Comparison of ENCODE assay signal across 26 cellular contexts in the genomic region with DNA sequence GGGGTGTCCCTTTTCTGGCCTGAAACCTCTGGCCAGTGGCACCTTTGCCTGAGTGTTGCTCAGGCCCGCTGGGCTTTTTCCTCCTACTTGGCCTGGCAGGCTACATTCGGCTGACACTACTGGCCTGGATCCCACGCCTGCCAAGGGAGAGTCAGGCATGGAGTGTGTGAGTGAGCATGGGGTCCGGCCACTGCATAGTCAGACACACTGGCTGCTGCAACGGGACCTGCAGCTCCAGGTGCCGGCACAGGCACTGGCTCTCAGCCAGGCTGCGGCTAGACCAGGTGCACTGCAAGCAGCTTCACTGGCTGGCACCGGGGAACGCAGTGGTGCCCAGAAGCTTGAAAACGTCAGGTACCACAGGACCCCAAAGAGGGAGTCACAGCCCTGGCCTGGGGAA.
DNase-seq lines count a peak whose midpoint lies in the region; ATAC-seq and TF ChIP-seq lines count a peak whose summit lies in the region.
"Had no signal": no experiment of that assay in that cellular context is flagged by ENCODE, and none has a peak within 500 bp of the region (broad histone marks: within the 10 kb centered on the region; RNA-seq: fewer than 3 reads in every experiment).

No MANE protein-coding gene starts in this region.

- no peak overlapping the region for H3T11ph ChIP-seq in H9 (ENCODE audit: low read length)

- no peak overlapping the region for H3K27ac ChIP-seq in right atrium auricular region
- no peak overlapping the region for H3K27ac ChIP-seq in heart left ventricle
- H3K27ac ChIP-seq in upper lobe of right lung: no peak overlapping the region
- H3K27ac ChIP-seq in H9 (ENCODE audit: insufficient read length, low read depth, low read length): no peak overlapping the region
- H3K27ac ChIP-seq: GM23248, SJSA1, thoracic aorta had no signal

- H3K4me1 ChIP-seq in right atrium auricular region (peaks cover 0 to 6% of the 10 kb centered on the region in 2 donors), heart left ventricle (peaks cover 0 to 17% (median 0%) of the 10 kb centered on the region in 12 donors), upper lobe of right lung (no peaks in the 10 kb centered on the region), H9 (ENCODE audit: insufficient read depth, low read length) (no peaks in the 10 kb centered on the region)
- H3K4me1 ChIP-seq: SJSA1 had no signal

- H3K9me3 Mint-ChIP-seq in naive B cell: peaks cover 0 to 3% (median 0%) of the 10 kb centered on the region in 7 donors
- no peaks in the 10 kb centered on the region for H3K9me3 Mint-ChIP-seq in H9
- H3K9me3 Mint-ChIP-seq: activated CD4-positive, alpha-beta memory T cell treated with anti-CD3 and anti-CD28 coated beads, Interleukin-2, amount 10 ng/mL, durations not matched to agents 7 days and 5 days; activated naive CD8-positive, alpha-beta T cell treated with anti-CD3 and anti-CD28 coated beads, Interleukin-2, amount 10 ng/mL, durations not matched to agents 7 days and 5 days; T-cell had no signal

- H2BK20ac ChIP-seq in H9 (ENCODE audit: low read depth, low read length, poor library complexity, severe bottlenecking): no peak overlapping the region

- H3K18ac ChIP-seq in H9 (ENCODE audit: insufficient read length, low read depth, low read length): no peak overlapping the region

- no peak overlapping the region for H2AFZ ChIP-seq in H9 (ENCODE audit: low read length)
- H2AFZ ChIP-seq: GM23248 had no signal

- H4K5ac ChIP-seq in H9 (ENCODE audit: insufficient read length, low read depth, low read length): no peak overlapping the region

- no peak overlapping the region for H3K4ac ChIP-seq in H9 (ENCODE audit: low read depth, low read length)

- H3K36me3 Mint-ChIP-seq in naive B cell (peaks cover 0 to 9% of the 10 kb centered on the region in 2 donors), H9 (ENCODE audit: insufficient read depth in 1 of 3, low read depth in 3 of 3) (no peaks in the 10 kb centered on the region)
- H3K36me3 Mint-ChIP-seq: activated naive CD8-positive, alpha-beta T cell treated with anti-CD3 and anti-CD28 coated beads, Interleukin-2, amount 10 ng/mL, durations not matched to agents 7 days and 5 days; T-cell had no signal

- no peak overlapping the region for H3K23ac ChIP-seq in H9 (ENCODE audit: insufficient read length, low read depth, low read length)

- H3K9ac ChIP-seq in H9 (ENCODE audit: extremely low read depth, insufficient read length, low read length): no peak overlapping the region
- H3K9ac ChIP-seq: GM23248 had no signal

- no peak for TF ChIP-seq POLR2A in heart left ventricle (IDR thresholded peaks at IDR 0.05)

- H3K27me3 ChIP-seq in right atrium auricular region (no peaks in the 10 kb centered on the region), heart left ventricle (no peaks in the 10 kb centered on the region), upper lobe of right lung (no peaks in the 10 kb centered on the region), H9 (ENCODE audit: insufficient read depth, low read length) (no peaks in the 10 kb centered on the region; the same call in 1 of the 2 replicates)
- H3K27me3 ChIP-seq: SJSA1 had no signal

- H2AK5ac ChIP-seq in H9 (ENCODE audit: insufficient read length, low read length): no peak overlapping the region

- no peak overlapping the region for H4K8ac ChIP-seq in H9 (replicated peaks; ENCODE audit: insufficient read length, low read depth, low read length)

- H2BK5ac ChIP-seq in H9 (ENCODE audit: insufficient read length, low read length): no peak overlapping the region

- H2BK12ac ChIP-seq in H9 (ENCODE audit: insufficient read length, low read depth, low read length): no peak overlapping the region

- no peaks in the 10 kb centered on the region for H3K36me3 ChIP-seq in right atrium auricular region
- H3K36me3 ChIP-seq in heart left ventricle: no peaks in the 10 kb centered on the region
- no peaks in the 10 kb centered on the region for H3K36me3 ChIP-seq in upper lobe of right lung
- H3K36me3 ChIP-seq: SJSA1, thoracic aorta had no signal

- no peak overlapping the region for H4K91ac ChIP-seq in H9 (ENCODE audit: insufficient read length, low read depth, low read length)

- H3K4me3 ChIP-seq in right atrium auricular region: no peak overlapping the region
- no peak overlapping the region for H3K4me3 ChIP-seq in heart left ventricle
- no peak overlapping the region for H3K4me3 ChIP-seq in upper lobe of right lung
- H3K4me3 ChIP-seq: GM23248, SJSA1, thoracic aorta had no signal

- H3K14ac ChIP-seq in H9 (ENCODE audit: insufficient read depth, low read length): no peak overlapping the region

- intact Hi-C loops in Right ventricle myocardium superior (cut with DNase I) (no loop called here), heart left ventricle (cut with DNase I) (loop anchor here in 2 of 10 donors (5.0 to 10.0 kb wide), 2 partner anchors 45 to 57 kb away; no protein-coding TSS in a partner anchor), upper lobe of right lung (cut with DNase I) (no loop called here)

- ATAC-seq in Right ventricle myocardium superior (ENCODE audit: poor library complexity) (peak; percentile 74), heart left ventricle (peak; percentile 73 to 93 (median 84)), naive B cell (ENCODE audit: low read depth in 2 of 2) (no peak), upper lobe of right lung (peak; percentile 42), HG03520 (IDR thresholded peaks at IDR 0.05; ENCODE audit: unreplicated experiment) (no peak)
- ATAC-seq: activated CD4-positive, CD25-positive, alpha-beta regulatory T cell treated with anti-CD3 and anti-CD28 coated beads, Interleukin-2, amount 50 U/mL, for 24 hours; left colon; T-cell had no signal

- H3K23me2 ChIP-seq in H9 (ENCODE audit: insufficient read length, low read depth, low read length, poor library complexity, severe bottlenecking): no peaks in the 10 kb centered on the region

- H3K9me3 ChIP-seq in right atrium auricular region (no peaks in the 10 kb centered on the region), heart left ventricle (no peaks in the 10 kb centered on the region), upper lobe of right lung (no peaks in the 10 kb centered on the region), H9 (ENCODE audit: control insufficient read depth, low read depth, low read length) (no peaks in the 10 kb centered on the region)
- H3K9me3 ChIP-seq: SJSA1, thoracic aorta had no signal

- H3K27me3 Mint-ChIP-seq in naive B cell (no peaks in the 10 kb centered on the region), H9 (ENCODE audit: low read depth) (no peaks in the 10 kb centered on the region)
- H3K27me3 Mint-ChIP-seq: activated CD4-positive, alpha-beta memory T cell treated with anti-CD3 and anti-CD28 coated beads, Interleukin-2, amount 10 ng/mL, durations not matched to agents 7 days and 5 days; activated naive CD8-positive, alpha-beta T cell treated with anti-CD3 and anti-CD28 coated beads, Interleukin-2, amount 10 ng/mL, durations not matched to agents 7 days and 5 days; T-cell had no signal

- DNase-seq in Right ventricle myocardium superior: peak; percentile 49
- no peak for DNase-seq in right atrium auricular region (ENCODE audit: low spot score)
- DNase-seq in heart left ventricle: peak; percentile 32 to 61 (median 49)
- DNase-seq in naive B cell: no peak
- DNase-seq in upper lobe of right lung: no peak
- no peak for DNase-seq in H9
- DNase-seq in NCI-H1436 treated with DMSO at 0.1 percent for 48 hours (lab: John Stamatoyannopoulos, UW): no peak
- DNase-seq: activated CD4-positive, alpha-beta memory T cell treated with anti-CD3 and anti-CD28 coated beads, Interleukin-2, amount 10 ng/mL, durations not matched to agents 7 days and 5 days; activated effector memory CD4-positive, alpha-beta T cell treated with Interleukin-2 at 50 U/mL for 16 hours; activated naive CD8-positive, alpha-beta T cell treated with anti-CD3 and anti-CD28 coated beads, Interleukin-2, amount 10 ng/mL, durations not matched to agents 7 days and 5 days; activated T-cell treated with anti-CD3 and anti-CD28 coated beads for 4 hours; DND-41; glutamatergic neuron; GM23248; Karpas-422; NCI-H187 treated with DMSO at 0.1 percent for 48 hours; NCI-H446; retina; stimulated activated CD4-positive, alpha-beta T cell treated with anti-CD3 and anti-CD28 coated beads, Interleukin-4, amount 100 ng/mL, for 24 hours; stimulated activated naive CD4-positive, alpha-beta T cell; T-cell had no signal

- 54 to 77% (median 55%) methylated on average over 8 to 10 of the region's 10 CpGs for WGBS in heart left ventricle, 4 donors
- no CpG with 5 or more reads among the region's 10 CpGs for WGBS in H9 (ENCODE audit: extremely low coverage, insufficient read length, low lambda C conversion rate)

- H3K79me2 ChIP-seq in H9 (ENCODE audit: insufficient read depth, low read length): no peaks in the 10 kb centered on the region

- H3K56ac ChIP-seq in H9 (ENCODE audit: insufficient read length, low read depth, low read length): no peak overlapping the region

- H3K79me1 ChIP-seq in H9 (ENCODE audit: insufficient read depth, low read depth, low read length, poor library complexity, severe bottlenecking): no peaks in the 10 kb centered on the region

- no peak overlapping the region for H3K4me2 ChIP-seq in H9 (ENCODE audit: insufficient read depth, insufficient read length, low read length)

- peaks cover 5 to 35% (median 32%) of the 10 kb centered on the region in 3 donors for H3K4me1 Mint-ChIP-seq in naive B cell
- H3K4me1 Mint-ChIP-seq in H9: no peaks in the 10 kb centered on the region
- H3K4me1 Mint-ChIP-seq: activated CD4-positive, alpha-beta memory T cell treated with anti-CD3 and anti-CD28 coated beads, Interleukin-2, amount 10 ng/mL, durations not matched to agents 7 days and 5 days; activated naive CD8-positive, alpha-beta T cell treated with anti-CD3 and anti-CD28 coated beads, Interleukin-2, amount 10 ng/mL, durations not matched to agents 7 days and 5 days; T-cell had no signal

- H3K27ac Mint-ChIP-seq in naive B cell: peak overlapping the region in 4 of 6 donors; percentile 60 to 87 (median 70)
- peak overlapping the region in 1 of 3 experiments; percentile 79; a peak in 1 of 7 replicates for H3K27ac Mint-ChIP-seq in H9
- H3K27ac Mint-ChIP-seq: activated CD4-positive, alpha-beta memory T cell treated with anti-CD3 and anti-CD28 coated beads, Interleukin-2, amount 10 ng/mL, durations not matched to agents 7 days and 5 days; activated naive CD8-positive, alpha-beta T cell treated with anti-CD3 and anti-CD28 coated beads, Interleukin-2, amount 10 ng/mL, durations not matched to agents 7 days and 5 days; T-cell had no signal

- no peak overlapping the region for H2BK15ac ChIP-seq in H9 (ENCODE audit: low read depth, low read length)

- H3K4me3 Mint-ChIP-seq in naive B cell (peak overlapping the region in 1 of 8 donors; percentile 5), H9 (no peak overlapping the region)
- H3K4me3 Mint-ChIP-seq: activated CD4-positive, alpha-beta memory T cell treated with anti-CD3 and anti-CD28 coated beads, Interleukin-2, amount 10 ng/mL, durations not matched to agents 7 days and 5 days; activated naive CD8-positive, alpha-beta T cell treated with anti-CD3 and anti-CD28 coated beads, Interleukin-2, amount 10 ng/mL, durations not matched to agents 7 days and 5 days; T-cell had no signal

- TF ChIP-seq CTCF in right atrium auricular region (IDR thresholded peaks at IDR 0.05): no peak
- no peak for TF ChIP-seq CTCF in heart left ventricle (IDR thresholded peaks at IDR 0.05)
- no peak for TF ChIP-seq CTCF in upper lobe of right lung (IDR thresholded peaks at IDR 0.05)
- TF ChIP-seq CTCF in H9 (conservative IDR thresholded peaks at IDR 0.05): no peak

- no peak overlapping the region for H2BK120ac ChIP-seq in H9 (ENCODE audit: low read depth, low read length, poor library complexity, severe bottlenecking)

- H4K20me1 ChIP-seq in H9 (ENCODE audit: control insufficient read depth, insufficient read depth, insufficient read length): no peaks in the 10 kb centered on the region

Comparison
In these comparisons a context has a peak if more than half of its experiments do, and no peak if none do; other contexts are left out.
1. DNase-seq: peak in Right ventricle myocardium superior (single experiment) and heart left ventricle (5 of 5); none in right atrium auricular region (single experiment), naive B cell (single experiment), upper lobe of right lung (single experiment), H9 (single experiment) and NCI-H1436 treated with DMSO at 0.1 percent for 48 hours (single experiment).
2. ATAC-seq: peak in Right ventricle myocardium superior (single experiment), heart left ventricle (4 of 4) and upper lobe of right lung (single experiment); none in naive B cell (0 of 2) and HG03520 (single experiment).